Comparison of ENCODE assay signal across 7 cellular contexts in genomic region chr17:491086-492014, GRCh38. TPM values are rescaled to one million over a fixed set of nuclear protein-coding genes. Genes with fewer than 3 reads are reported as not detected.
A peak's percentile ranks its signal among the peaks of the same experiment; 100 is the strongest.
DNase-seq lines count a peak whose midpoint lies in the region; FAIRE-seq and TF ChIP-seq lines count a peak whose summit lies in the region.

No MANE protein-coding gene starts in this region.

- H3K27me3 Mint-ChIP-seq in activated T-cell treated with anti-CD3 and anti-CD28 coated beads, Interleukin-2, amount 50 U/mL, for 24 hours, result no peaks in the 10 kb centered on the region
- peaks cover 20% of the 10 kb centered on the region for H3K27me3 Mint-ChIP-seq in neural progenitor cell (ENCODE audit: insufficient read depth, low read depth)

- no peak overlapping the region for H3K9ac ChIP-seq in neural progenitor cell

- H3K4me2 ChIP-seq in neural progenitor cell, result peak overlapping the region; percentile 93

- no peaks in the 10 kb centered on the region for H3K36me3 Mint-ChIP-seq in activated T-cell treated with anti-CD3 and anti-CD28 coated beads, Interleukin-2, amount 50 U/mL, for 24 hours (ENCODE audit: low read depth)
- no peaks in the 10 kb centered on the region for H3K36me3 Mint-ChIP-seq in neural progenitor cell

- peaks cover 5% of the 10 kb centered on the region for H3K4me1 Mint-ChIP-seq in activated T-cell treated with anti-CD3 and anti-CD28 coated beads, Interleukin-2, amount 50 U/mL, for 24 hours (ENCODE audit: low read depth)
- peaks cover 13% of the 10 kb centered on the region for H3K4me1 Mint-ChIP-seq in neural progenitor cell

- H3K9me3 ChIP-seq in neural progenitor cell (ENCODE audit: low read depth), result no peaks in the 10 kb centered on the region

- no peak overlapping the region for H3K27ac Mint-ChIP-seq in activated T-cell treated with anti-CD3 and anti-CD28 coated beads, Interleukin-2, amount 50 U/mL, for 24 hours
- no peak overlapping the region for H3K27ac Mint-ChIP-seq in neural progenitor cell

- H4K20me1 ChIP-seq in neural progenitor cell (ENCODE audit: low read depth), result peaks cover 14% of the 10 kb centered on the region

- no peaks in the 10 kb centered on the region for H3K36me3 ChIP-seq in neural progenitor cell

- H3K79me2 ChIP-seq in neural progenitor cell (ENCODE audit: low read depth), result no peaks in the 10 kb centered on the region

- H3K4me3 ChIP-seq in foreskin fibroblast (ENCODE audit: low read depth in 1 of 2, low read length in 2 of 2) (peak overlapping the region; percentile 49 to 50), neural progenitor cell (peak overlapping the region; percentile 69)

- H3K9me3 Mint-ChIP-seq in activated T-cell treated with anti-CD3 and anti-CD28 coated beads, Interleukin-2, amount 50 U/mL, for 24 hours, result no peaks in the 10 kb centered on the region
- H3K9me3 Mint-ChIP-seq in neural progenitor cell, result no peaks in the 10 kb centered on the region

- H3K4me3 Mint-ChIP-seq in activated T-cell treated with anti-CD3 and anti-CD28 coated beads, Interleukin-2, amount 50 U/mL, for 24 hours, result peak overlapping the region; percentile 55
- peak overlapping the region; percentile 78 for H3K4me3 Mint-ChIP-seq in neural progenitor cell

- no peak for FAIRE-seq in HTR-8/SVneo (lab: Jason Lieb, UNC)

- peaks cover 23% of the 10 kb centered on the region for H3F3A ChIP-seq in neural progenitor cell (ENCODE audit: low read depth)

- H3K27me3 ChIP-seq in neural progenitor cell, result peaks cover 38% of the 10 kb centered on the region

- H3K4me1 ChIP-seq in neural progenitor cell, result peaks cover 10% of the 10 kb centered on the region

- no peak for TF ChIP-seq CTCF in foreskin fibroblast (IDR thresholded peaks at IDR 0.05; ENCODE audit: low read depth, low read length)
- TF ChIP-seq CTCF in neural progenitor cell (IDR thresholded peaks at IDR 0.05), result no peak

- peak overlapping the region; percentile 55 for H2AFZ ChIP-seq in neural progenitor cell (replicated peaks)

- H3K27ac ChIP-seq in neural progenitor cell, result no peak overlapping the region

- DNase-seq in HTR-8/SVneo (ENCODE audit: insufficient read length, low spot score) (peak; percentile 50), foreskin fibroblast (peak; percentile 72 to 92), neural progenitor cell (ENCODE audit: low spot score) (peak; percentile 86), DMS153 treated with DMSO at 0.1 percent for 48 hours (lab: John Stamatoyannopoulos, UW; ENCODE audit: unreplicated experiment) (no peak), anterior cingulate cortex (lab: John Stamatoyannopoulos, UW) (no peak), KG1 (lab: John Stamatoyannopoulos, UW) (no peak)
- DNase-seq in activated T-cell treated with anti-CD3 and anti-CD28 coated beads, Interleukin-2, amount 50 U/mL, for 24 hours, result peak; percentile 76

RNA-seq across cellular contexts. Expression of gene RFLNB, which starts 45.6 kb away (rescaled TPM):
- total RNA-seq in neural progenitor cell (ENCODE audit: low replicate concordance), result 6.5 and 9.5 TPM in 2 replicates

Comparison
In these comparisons a context has a peak if more than half of its experiments do, and no peak if none do; other contexts are left out.
1. DNase-seq: peak in HTR-8/SVneo (single experiment), activated T-cell treated with anti-CD3 and anti-CD28 coated beads, Interleukin-2, amount 50 U/mL, for 24 hours (single experiment), foreskin fibroblast (2 of 2) and neural progenitor cell (single experiment); none in DMS153 treated with DMSO at 0.1 percent for 48 hours (single experiment), anterior cingulate cortex (0 of 58) and KG1 (single experiment).